Comparison of ENCODE assay signal across 18 cellular contexts in genomic region chr2:75568174-75568573, GRCh38. TPM values are rescaled to one million over a fixed set of nuclear protein-coding genes. Genes with fewer than 3 reads are reported as not detected.
A peak's percentile ranks its signal among the peaks of the same experiment; 100 is the strongest.
DNase-seq lines count a peak whose midpoint lies in the region; ATAC-seq, FAIRE-seq and TF ChIP-seq lines count a peak whose summit lies in the region.
"Had no signal": no experiment of that assay in that cellular context is flagged by ENCODE, and none has a peak within 500 bp of the region (broad histone marks: within the 10 kb centered on the region; RNA-seq: fewer than 3 reads in every experiment).

No MANE protein-coding gene starts in this region.

- H3K9me3 Mint-ChIP-seq in stimulated activated naive CD8-positive, alpha-beta T cell treated with anti-CD3 and anti-CD28 coated beads, Interleukin-15, amount 100 ng/mL, for 72 hours = no peaks in the 10 kb centered on the region
- H3K9me3 Mint-ChIP-seq: CD4-positive, alpha-beta T cell had no signal

- no peaks in the 10 kb centered on the region for H3K27me3 ChIP-seq in pancreas

- TF ChIP-seq CTCF in pancreas (IDR thresholded peaks at IDR 0.05) = no peak

- H3K27ac ChIP-seq in pancreas = no peak overlapping the region
- H3K27ac ChIP-seq: A549, C4-2B had no signal

- H3K27me3 Mint-ChIP-seq in stimulated activated naive CD8-positive, alpha-beta T cell treated with anti-CD3 and anti-CD28 coated beads, Interleukin-15, amount 100 ng/mL, for 72 hours = peaks cover 40% of the 10 kb centered on the region

- no peak overlapping the region for H3K27ac Mint-ChIP-seq in stimulated activated naive CD8-positive, alpha-beta T cell treated with anti-CD3 and anti-CD28 coated beads, Interleukin-15, amount 100 ng/mL, for 72 hours
- H3K27ac Mint-ChIP-seq: CD4-positive, alpha-beta T cell; IgD-negative memory B cell had no signal

- H3K4me1 Mint-ChIP-seq in stimulated activated naive CD8-positive, alpha-beta T cell treated with anti-CD3 and anti-CD28 coated beads, Interleukin-15, amount 100 ng/mL, for 72 hours = peaks cover 17% of the 10 kb centered on the region
- H3K4me1 Mint-ChIP-seq: IgD-negative memory B cell had no signal

- H3K4me1 ChIP-seq in pancreas = peaks cover 34 to 41% (median 39%) of the 10 kb centered on the region in 3 donors

- intact Hi-C loops in pancreas (cut with DNase I) = no loop called here

- H3K9me3 ChIP-seq in pancreas = no peaks in the 10 kb centered on the region
- H3K9me3 ChIP-seq: A549, Caco-2 had no signal

- no peak overlapping the region for H3K4me3 Mint-ChIP-seq in stimulated activated naive CD8-positive, alpha-beta T cell treated with anti-CD3 and anti-CD28 coated beads, Interleukin-15, amount 100 ng/mL, for 72 hours
- H3K4me3 Mint-ChIP-seq: CD4-positive, alpha-beta T cell; IgD-negative memory B cell had no signal

- no peak for ATAC-seq in pancreas
- ATAC-seq in stimulated activated naive CD8-positive, alpha-beta T cell treated with anti-CD3 and anti-CD28 coated beads, Interleukin-15, amount 100 ng/mL, for 72 hours = no peak
- ATAC-seq: A549, GM12878, HepG2 had no signal

- H3K4me3 ChIP-seq in pancreas = no peak overlapping the region
- H3K4me3 ChIP-seq: A549, GM12878 had no signal

- DNase-seq in RCC 7860 (ENCODE audit: low spot score) = no peak
- no peak for DNase-seq in pancreas
- no peak for DNase-seq in stimulated activated naive CD8-positive, alpha-beta T cell treated with anti-CD3 and anti-CD28 coated beads, Interleukin-15, amount 100 ng/mL, for 72 hours
- DNase-seq in HCEC 1CT = no peak
- no peak for DNase-seq in DMS53 (lab: John Stamatoyannopoulos, UW)
- DNase-seq: AML-193; Caco-2; CD4-positive, alpha-beta T cell; DMS79; GOT3; H7 had no signal

- FAIRE-seq in RCC 7860 (lab: Jason Lieb, UNC) (peak; percentile 82), endometrium (lab: Jason Lieb, UNC) (peak; percentile 80), pancreas (lab: Jason Lieb, UNC) (peak; percentile 88)
- FAIRE-seq: A549, D721Med, GM12878, HepG2 had no signal

- no peaks in the 10 kb centered on the region for H3K36me3 ChIP-seq in pancreas

- 98 to 100% methylated on average over 1 of the region's 1 CpG for WGBS in pancreas, 2 donors

RNA-seq across cellular contexts. Expression of gene EVA1A, which starts 7.4 kb away (rescaled TPM):
- total RNA-seq in pancreas = 10 to 100 TPM; 16.1 to 29.4 (median 19.9) TPM
- 10 to 100 TPM; 26.2 to 36.8 TPM for polyA plus RNA-seq in pancreas
- total RNA-seq: CD4-positive, alpha-beta T cell had no signal
- polyA plus RNA-seq: IgD-negative memory B cell had no signal
